16 cellular contexts compared by ENCODE assay signal in genomic region chr2:171747371-171747770, GRCh38.
A peak's percentile ranks its signal among the peaks of the same experiment; 100 is the strongest.
DNase-seq lines count a peak whose midpoint lies in the region.
"Had no signal": no experiment of that assay in that cellular context is flagged by ENCODE, and none has a peak within 500 bp of the region (broad histone marks: within the 10 kb centered on the region; RNA-seq: fewer than 3 reads in every experiment).

No MANE protein-coding gene starts in this region.

- H3K36me3 Mint-ChIP-seq in activated naive CD4-positive, alpha-beta T cell treated with anti-CD3 and anti-CD28 coated beads, Interleukin-2, amount 10 ng/mL, durations not matched to agents 7 days and 5 days: peaks cover 35% of the 10 kb centered on the region

- H3K9me3 Mint-ChIP-seq in activated naive CD4-positive, alpha-beta T cell treated with anti-CD3 and anti-CD28 coated beads, Interleukin-2, amount 10 ng/mL, durations not matched to agents 7 days and 5 days: no peaks in the 10 kb centered on the region
- H3K9me3 Mint-ChIP-seq: CD8-positive, alpha-beta T cell; H9 had no signal

- H3K27ac Mint-ChIP-seq in activated naive CD4-positive, alpha-beta T cell treated with anti-CD3 and anti-CD28 coated beads, Interleukin-2, amount 10 ng/mL, durations not matched to agents 7 days and 5 days: no peak overlapping the region
- H3K27ac Mint-ChIP-seq: B cell; CD8-positive, alpha-beta T cell; H9 had no signal

- H3K4me3 Mint-ChIP-seq in activated naive CD4-positive, alpha-beta T cell treated with anti-CD3 and anti-CD28 coated beads, Interleukin-2, amount 10 ng/mL, durations not matched to agents 7 days and 5 days: no peak overlapping the region
- H3K4me3 Mint-ChIP-seq: B cell; CD8-positive, alpha-beta T cell; H9 had no signal

- CTCF ChIA-PET in activated naive CD4-positive, alpha-beta T cell treated with anti-CD3 and anti-CD28 coated beads, Interleukin-2, amount 10 ng/mL, durations not matched to agents 7 days and 5 days (lab: Charles Lee): no interaction called here

- no peaks in the 10 kb centered on the region for H3K4me1 Mint-ChIP-seq in activated naive CD4-positive, alpha-beta T cell treated with anti-CD3 and anti-CD28 coated beads, Interleukin-2, amount 10 ng/mL, durations not matched to agents 7 days and 5 days
- H3K4me1 Mint-ChIP-seq: H9 had no signal

- peak; percentile 71 for DNase-seq in COR-L47 (lab: John Stamatoyannopoulos, UW)
- DNase-seq in NCI-H2227 (lab: John Stamatoyannopoulos, UW; ENCODE audit: unreplicated experiment): peak; percentile 33
- DNase-seq in NCI-H748 treated with DMSO at 0.1 percent for 48 hours (lab: John Stamatoyannopoulos, UW): peak; percentile 61
- DNase-seq in pons (ENCODE audit: low spot score): peak; percentile 68
- no peak for DNase-seq in activated naive CD4-positive, alpha-beta T cell treated with anti-CD3 and anti-CD28 coated beads, Interleukin-2, amount 10 ng/mL, durations not matched to agents 7 days and 5 days
- no peak for DNase-seq in activated CD8-positive, alpha-beta memory T cell treated with anti-CD3 and anti-CD28 coated beads, Interleukin-2, amount 50 U/mL, for 4 hours
- no peak for DNase-seq in posterior vena cava (ENCODE audit: low spot score)
- DNase-seq: 8988T; CD8-positive, alpha-beta T cell; DMS 273 treated with DMSO at 0.1 percent for 48 hours; DMS53; DND-41; EL; GOT3; H9 had no signal

- H3K27me3 Mint-ChIP-seq in activated naive CD4-positive, alpha-beta T cell treated with anti-CD3 and anti-CD28 coated beads, Interleukin-2, amount 10 ng/mL, durations not matched to agents 7 days and 5 days: no peaks in the 10 kb centered on the region
- H3K27me3 Mint-ChIP-seq: B cell had no signal

- intact Hi-C loops in posterior vena cava (cut with DNase I): no loop called here

Comparison
In these comparisons a context has a peak if more than half of its experiments do, and no peak if none do; other contexts are left out.
1. DNase-seq: peak in COR-L47 (single experiment), NCI-H2227 (single experiment), NCI-H748 treated with DMSO at 0.1 percent for 48 hours (single experiment) and pons (single experiment); none in activated naive CD4-positive, alpha-beta T cell treated with anti-CD3 and anti-CD28 coated beads, Interleukin-2, amount 10 ng/mL, durations not matched to agents 7 days and 5 days (single experiment), activated CD8-positive, alpha-beta memory T cell treated with anti-CD3 and anti-CD28 coated beads, Interleukin-2, amount 50 U/mL, for 4 hours (single experiment) and posterior vena cava (single experiment).